ENCODE assay signal across 1 cellular context in the genomic region with DNA sequence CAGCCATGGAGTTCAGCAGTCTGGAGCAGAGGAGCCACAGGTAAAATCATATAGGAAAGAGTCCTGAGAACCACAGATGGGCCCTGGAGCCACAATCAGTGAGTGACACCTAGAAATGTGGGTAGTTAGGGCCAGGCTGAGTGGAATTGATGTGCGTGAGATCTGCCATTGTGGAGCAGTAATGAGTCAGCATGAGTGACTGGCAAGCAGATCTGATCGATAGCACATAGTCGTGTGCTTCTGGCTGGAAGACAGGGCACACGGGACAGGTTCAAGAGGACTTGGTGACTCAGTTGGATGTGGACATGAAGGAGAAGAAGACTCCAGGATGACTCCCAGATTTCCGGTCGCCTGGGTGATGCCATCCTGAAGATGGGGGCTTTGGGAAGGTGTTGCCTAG.
TF ChIP-seq lines count a peak whose summit lies in the region.

No MANE protein-coding gene starts in this region.

TF ChIP-seq in H1, 55 proteins besides CTCF, POLR2A, EP300 and RAD21:
- TF ChIP-seq TAF7 (optimal IDR thresholded peaks at IDR 0.05; ENCODE audit: borderline replicate concordance, low read depth, low read length) (no peak), TCF12 (IDR thresholded peaks at IDR 0.05; ENCODE audit: low read depth, low read length) (no peak), SIN3A (conservative IDR thresholded peaks at IDR 0.05 in 1 of 2, IDR thresholded peaks at IDR 0.05 in 1 of 2; ENCODE audit: low read depth in 1 of 2, low read length in 2 of 2) (no peak), RNF2 (IDR thresholded peaks at IDR 0.05; ENCODE audit: borderline replicate concordance, low read depth, low read length, missing control alignments, poor library complexity, severe bottlenecking) (no peak), CREB1 (IDR thresholded peaks at IDR 0.05) (no peak), MAFK (IDR thresholded peaks at IDR 0.05; ENCODE audit: low read depth, low read length) (no peak), HDAC6 (IDR thresholded peaks at IDR 0.05; ENCODE audit: low read depth, low read length) (no peak), EGR1 (IDR thresholded peaks at IDR 0.05; ENCODE audit: borderline replicate concordance, low read depth, low read length) (no peak), SP1 (IDR thresholded peaks at IDR 0.05; ENCODE audit: low read depth, low read length) (no peak), CHD1 (IDR thresholded peaks at IDR 0.05; ENCODE audit: low read depth, low read length) (no peak), CEBPB (IDR thresholded peaks at IDR 0.05; ENCODE audit: low read depth, low read length) (no peak), CHD2 (IDR thresholded peaks at IDR 0.05; ENCODE audit: low read length) (no peak)
